ENCODE assay signal across 19 cellular contexts in the genomic region with DNA sequence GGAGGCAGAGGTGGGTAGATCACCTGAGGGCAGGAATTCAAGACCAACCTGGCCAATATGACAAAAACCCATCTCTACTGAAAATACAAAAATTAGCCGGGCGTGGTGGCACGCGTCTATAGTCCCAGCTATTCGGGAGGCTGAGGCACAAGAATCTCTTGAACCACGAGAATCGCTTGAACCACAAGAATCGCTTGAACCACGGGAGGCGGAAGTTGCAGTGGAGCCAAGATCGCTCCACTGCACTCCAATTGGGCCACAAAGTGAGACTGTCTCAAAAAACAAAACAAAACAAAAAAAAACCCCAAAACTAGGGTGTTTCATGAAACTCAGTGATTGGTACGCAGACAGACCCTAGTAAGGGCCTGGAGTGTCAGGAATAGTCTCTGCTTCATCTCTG. TPM values are rescaled to one million over a fixed set of nuclear protein-coding genes. Genes with fewer than 3 reads are reported as not detected.
DNase-seq lines count a peak whose midpoint lies in the region; ATAC-seq, FAIRE-seq and TF ChIP-seq lines count a peak whose summit lies in the region.
"Had no signal": no experiment of that assay in that cellular context is flagged by ENCODE, and none has a peak within 500 bp of the region (broad histone marks: within the 10 kb centered on the region; RNA-seq: fewer than 3 reads in every experiment).

No MANE protein-coding gene starts in this region.

- ATAC-seq in activated naive CD8-positive, alpha-beta T cell treated with anti-CD3 and anti-CD28 coated beads, Interleukin-2, amount 50 U/mL, for 24 hours: no peak
- peak; percentile 27 to 42 for ATAC-seq in stimulated activated naive B cell treated with anti-CD40 and anti-IgM and Interleukin-4, amounts not matched to agents 10 μg/mL and 1 μg/mL and 100 μg/mL, for 72 hours (replicated peaks)
- ATAC-seq in HG03097 (IDR thresholded peaks at IDR 0.05; ENCODE audit: low FRiP score, unreplicated experiment): no peak
- ATAC-seq: Right ventricle myocardium inferior had no signal

- no peaks in the 10 kb centered on the region for H3K36me3 Mint-ChIP-seq in activated naive CD8-positive, alpha-beta T cell
- H3K36me3 Mint-ChIP-seq in activated naive CD8-positive, alpha-beta T cell treated with anti-CD3 and anti-CD28 coated beads for 36 hours: peaks cover 11% of the 10 kb centered on the region
- H3K36me3 Mint-ChIP-seq in activated naive CD8-positive, alpha-beta T cell treated with anti-CD3 and anti-CD28 coated beads, Interleukin-2, amount 50 U/mL, for 24 hours (ENCODE audit: low read depth): peaks cover 5% of the 10 kb centered on the region
- peaks cover 0 to 9% of the 10 kb centered on the region in 2 donors for H3K36me3 Mint-ChIP-seq in stimulated activated naive B cell treated with anti-CD40 and anti-IgM and Interleukin-4, amounts not matched to agents 10 μg/mL and 1 μg/mL and 100 μg/mL, for 72 hours

- H3K4me2 ChIP-seq in OCI-LY1 (ENCODE audit: low read length): peak overlapping the region; percentile 36; the same call in 1 of the 2 replicates

- H3K36me3 ChIP-seq in OCI-LY1 (ENCODE audit: insufficient read depth, low read length): no peaks in the 10 kb centered on the region
- H3K36me3 ChIP-seq: stomach, transverse colon had no signal

- H2AFZ ChIP-seq in OCI-LY1 (ENCODE audit: low read length): no peak overlapping the region

- H3F3A ChIP-seq in OCI-LY1 (ENCODE audit: insufficient read depth, low read length): no peaks in the 10 kb centered on the region

- no peaks in the 10 kb centered on the region for H3K79me2 ChIP-seq in OCI-LY1 (ENCODE audit: insufficient read depth, low read length)

- H3K27ac ChIP-seq in OCI-LY1 (ENCODE audit: low read depth, low read length, poor library complexity, severe bottlenecking): peak overlapping the region; percentile 11
- H3K27ac ChIP-seq: coronary artery, stomach had no signal

- peak overlapping the region; percentile 50 for H3K27ac Mint-ChIP-seq in activated naive CD8-positive, alpha-beta T cell
- H3K27ac Mint-ChIP-seq in activated naive CD8-positive, alpha-beta T cell treated with anti-CD3 and anti-CD28 coated beads for 36 hours: no peak overlapping the region
- no peak overlapping the region for H3K27ac Mint-ChIP-seq in activated naive CD8-positive, alpha-beta T cell treated with anti-CD3 and anti-CD28 coated beads, Interleukin-2, amount 50 U/mL, for 24 hours
- peak overlapping the region; percentile 56 for H3K27ac Mint-ChIP-seq in stimulated activated naive B cell treated with anti-CD40 and anti-IgM and Interleukin-4, amounts not matched to agents 10 μg/mL and 1 μg/mL and 100 μg/mL, for 72 hours
- H3K27ac Mint-ChIP-seq: activated CD4-positive, alpha-beta T cell treated with anti-CD3 and anti-CD28 coated beads, Interleukin-2, amount 10 ng/mL, durations not matched to agents 24 days and 14 days; activated T-helper 1 cell treated with anti-CD3 and anti-CD28 coated beads, Interleukin-12 subunit alpha, Interleukin-12 subunit beta, Interleukin-2, Interleukin-4 antibody, amounts not matched to agents 30 ng/mL and 10 ng/mL and 1 ng/mL, durations not matched to agents 14 hours and 24 hours and 36 hours; nephron progenitor cell; progenitor cell of endocrine pancreas had no signal

- H3K4me1 ChIP-seq in OCI-LY1 (ENCODE audit: insufficient read depth, low read length, severe bottlenecking): peaks cover 19% of the 10 kb centered on the region

- no peaks in the 10 kb centered on the region for H3K9me2 ChIP-seq in OCI-LY1 (ENCODE audit: low read depth, low read length)

- H3K9me3 Mint-ChIP-seq in activated naive CD8-positive, alpha-beta T cell (ENCODE audit: low read depth): no peaks in the 10 kb centered on the region
- H3K9me3 Mint-ChIP-seq in activated naive CD8-positive, alpha-beta T cell treated with anti-CD3 and anti-CD28 coated beads for 36 hours: no peaks in the 10 kb centered on the region
- no peaks in the 10 kb centered on the region for H3K9me3 Mint-ChIP-seq in activated naive CD8-positive, alpha-beta T cell treated with anti-CD3 and anti-CD28 coated beads, Interleukin-2, amount 50 U/mL, for 24 hours
- no peaks in the 10 kb centered on the region for H3K9me3 Mint-ChIP-seq in stimulated activated naive B cell treated with anti-CD40 and anti-IgM and Interleukin-4, amounts not matched to agents 10 μg/mL and 1 μg/mL and 100 μg/mL, for 72 hours
- H3K9me3 Mint-ChIP-seq: activated CD4-positive, alpha-beta T cell treated with anti-CD3 and anti-CD28 coated beads, Interleukin-2, amount 10 ng/mL, durations not matched to agents 24 days and 14 days; activated T-helper 1 cell treated with anti-CD3 and anti-CD28 coated beads, Interleukin-12 subunit alpha, Interleukin-12 subunit beta, Interleukin-2, Interleukin-4 antibody, amounts not matched to agents 30 ng/mL and 10 ng/mL and 1 ng/mL, durations not matched to agents 14 hours and 24 hours and 36 hours had no signal

- no peaks in the 10 kb centered on the region for H3K27me3 Mint-ChIP-seq in activated naive CD8-positive, alpha-beta T cell
- no peaks in the 10 kb centered on the region for H3K27me3 Mint-ChIP-seq in activated naive CD8-positive, alpha-beta T cell treated with anti-CD3 and anti-CD28 coated beads for 36 hours
- H3K27me3 Mint-ChIP-seq in activated naive CD8-positive, alpha-beta T cell treated with anti-CD3 and anti-CD28 coated beads, Interleukin-2, amount 50 U/mL, for 24 hours: no peaks in the 10 kb centered on the region
- H3K27me3 Mint-ChIP-seq in stimulated activated naive B cell treated with anti-CD40 and anti-IgM and Interleukin-4, amounts not matched to agents 10 μg/mL and 1 μg/mL and 100 μg/mL, for 72 hours: no peaks in the 10 kb centered on the region
- H3K27me3 Mint-ChIP-seq: activated CD4-positive, alpha-beta T cell treated with anti-CD3 and anti-CD28 coated beads, Interleukin-2, amount 10 ng/mL, durations not matched to agents 24 days and 14 days; progenitor cell of endocrine pancreas had no signal

- no peak for DNase-seq in activated naive CD8-positive, alpha-beta T cell treated with anti-CD3 and anti-CD28 coated beads for 36 hours
- DNase-seq in activated naive CD8-positive, alpha-beta T cell treated with anti-CD3 and anti-CD28 coated beads, Interleukin-2, amount 50 U/mL, for 24 hours: no peak
- no peak for DNase-seq in stimulated activated naive B cell treated with anti-CD40 and anti-IgM and Interleukin-4, amounts not matched to agents 10 μg/mL and 1 μg/mL and 100 μg/mL, for 72 hours
- DNase-seq in NCI-H1417 treated with DMSO at 0.1 percent for 48 hours (lab: John Stamatoyannopoulos, UW): no peak
- no peak for DNase-seq in D721Med (ENCODE audit: insufficient read length, low spot score)
- DNase-seq: activated CD4-positive, alpha-beta T cell treated with anti-CD3 and anti-CD28 coated beads, Interleukin-2, amount 10 ng/mL, durations not matched to agents 24 days and 14 days; NCI-H2171; NCI-H524 treated with DMSO at 0.1 percent for 48 hours; nephron progenitor cell; stomach; SW 1271; transverse colon had no signal

- peaks cover 6% of the 10 kb centered on the region for H3K4me1 Mint-ChIP-seq in activated naive CD8-positive, alpha-beta T cell (ENCODE audit: low read depth)
- peaks cover 21% of the 10 kb centered on the region for H3K4me1 Mint-ChIP-seq in activated naive CD8-positive, alpha-beta T cell treated with anti-CD3 and anti-CD28 coated beads for 36 hours
- H3K4me1 Mint-ChIP-seq in activated naive CD8-positive, alpha-beta T cell treated with anti-CD3 and anti-CD28 coated beads, Interleukin-2, amount 50 U/mL, for 24 hours: peaks cover 23% of the 10 kb centered on the region
- H3K4me1 Mint-ChIP-seq in stimulated activated naive B cell treated with anti-CD40 and anti-IgM and Interleukin-4, amounts not matched to agents 10 μg/mL and 1 μg/mL and 100 μg/mL, for 72 hours: peaks cover 2 to 10% of the 10 kb centered on the region in 2 donors

- TF ChIP-seq CTCF in OCI-LY1 (IDR thresholded peaks at IDR 0.05; ENCODE audit: low read length): no peak
- TF ChIP-seq CTCF in D721Med (IDR thresholded peaks at IDR 0.05; ENCODE audit: insufficient read depth, missing control alignments): no peak

- H3K27me3 ChIP-seq in OCI-LY1 (ENCODE audit: insufficient read depth, low read length): no peaks in the 10 kb centered on the region
- H3K27me3 ChIP-seq: stomach, transverse colon had no signal

- H4K20me1 ChIP-seq in OCI-LY1 (ENCODE audit: insufficient read depth, low read length): no peaks in the 10 kb centered on the region

- FAIRE-seq in D721Med (lab: Jason Lieb, UNC): no peak

- no peak overlapping the region for H3K4me3 Mint-ChIP-seq in activated naive CD8-positive, alpha-beta T cell
- no peak overlapping the region for H3K4me3 Mint-ChIP-seq in activated naive CD8-positive, alpha-beta T cell treated with anti-CD3 and anti-CD28 coated beads for 36 hours
- H3K4me3 Mint-ChIP-seq in activated naive CD8-positive, alpha-beta T cell treated with anti-CD3 and anti-CD28 coated beads, Interleukin-2, amount 50 U/mL, for 24 hours: peak overlapping the region; percentile 36
- no peak overlapping the region for H3K4me3 Mint-ChIP-seq in stimulated activated naive B cell treated with anti-CD40 and anti-IgM and Interleukin-4, amounts not matched to agents 10 μg/mL and 1 μg/mL and 100 μg/mL, for 72 hours
- H3K4me3 Mint-ChIP-seq: activated CD4-positive, alpha-beta T cell treated with anti-CD3 and anti-CD28 coated beads, Interleukin-2, amount 10 ng/mL, durations not matched to agents 24 days and 14 days; activated T-helper 1 cell treated with anti-CD3 and anti-CD28 coated beads, Interleukin-12 subunit alpha, Interleukin-12 subunit beta, Interleukin-2, Interleukin-4 antibody, amounts not matched to agents 30 ng/mL and 10 ng/mL and 1 ng/mL, durations not matched to agents 14 hours and 24 hours and 36 hours; nephron progenitor cell had no signal

- H3K9ac ChIP-seq in OCI-LY1 (ENCODE audit: low read length): no peak overlapping the region; the same call in 1 of the 2 replicates

- H3K4me3 ChIP-seq in OCI-LY1 (ENCODE audit: low read depth, low read length, poor library complexity, severe bottlenecking): peak overlapping the region; percentile 16
- H3K4me3 ChIP-seq: coronary artery, stomach, transverse colon had no signal

- no peaks in the 10 kb centered on the region for H3K9me3 ChIP-seq in OCI-LY1 (ENCODE audit: low read length)
- H3K9me3 ChIP-seq: stomach, transverse colon had no signal

RNA-seq across cellular contexts. Expression of a gene that starts 6.4 kb away (rescaled TPM):
- total RNA-seq in activated naive CD8-positive, alpha-beta T cell treated with anti-CD3 and anti-CD28 coated beads for 36 hours: 100 to 1,000 TPM; 134 to 135 TPM

RNA-seq across cellular contexts. Expression of a gene that starts 33.9 kb away (rescaled TPM):
- total RNA-seq in activated naive CD8-positive, alpha-beta T cell treated with anti-CD3 and anti-CD28 coated beads for 36 hours: 10 to 100 TPM; 53.7 to 64.6 TPM

Comparison
In these comparisons a context has a peak if more than half of its experiments do, and no peak if none do; other contexts are left out.
1. H3K27ac Mint-ChIP-seq: peak in activated naive CD8-positive, alpha-beta T cell (single experiment) and stimulated activated naive B cell treated with anti-CD40 and anti-IgM and Interleukin-4, amounts not matched to agents 10 μg/mL and 1 μg/mL and 100 μg/mL, for 72 hours (single experiment); none in activated naive CD8-positive, alpha-beta T cell treated with anti-CD3 and anti-CD28 coated beads for 36 hours (single experiment) and activated naive CD8-positive, alpha-beta T cell treated with anti-CD3 and anti-CD28 coated beads, Interleukin-2, amount 50 U/mL, for 24 hours (single experiment).
2. ATAC-seq: peak in stimulated activated naive B cell treated with anti-CD40 and anti-IgM and Interleukin-4, amounts not matched to agents 10 μg/mL and 1 μg/mL and 100 μg/mL, for 72 hours (2 of 2); none in activated naive CD8-positive, alpha-beta T cell treated with anti-CD3 and anti-CD28 coated beads, Interleukin-2, amount 50 U/mL, for 24 hours (single experiment) and HG03097 (single experiment).